2 cellular contexts compared by ENCODE assay signal in genomic region chr11:12241401-12241800, GRCh38.
TF ChIP-seq lines count a peak whose summit lies in the region.

No MANE protein-coding gene starts in this region.

TF ChIP-seq in liver, 16 proteins besides CTCF, POLR2A, EP300 and RAD21 (continued from another document):
- TF ChIP-seq GABPA (IDR thresholded peaks at IDR 0.05 in 1 of 2, conservative IDR thresholded peaks at IDR 0.05 in 1 of 2) (peak in 1 of 2 donors; percentile 7), HNF4G (IDR thresholded peaks at IDR 0.05) (no peak), RXRA (IDR thresholded peaks at IDR 0.05) (peak; percentile 26 to 74), MAX (IDR thresholded peaks at IDR 0.05) (peak; percentile 20), YY1 (IDR thresholded peaks at IDR 0.05) (peak; percentile 15), NR2F2 (IDR thresholded peaks at IDR 0.05) (no peak), SP1 (IDR thresholded peaks at IDR 0.05) (peak; percentile 58), REST (IDR thresholded peaks at IDR 0.05) (no peak), HNF4A (conservative IDR thresholded peaks at IDR 0.05) (peak; percentile 82 to 85), FOXA1 (IDR thresholded peaks at IDR 0.05) (peak; percentile 11), EGR1 (IDR thresholded peaks at IDR 0.05; ENCODE audit: low read depth in 2 of 2) (no peak), JUND (IDR thresholded peaks at IDR 0.05) (peak in 1 of 2 donors; percentile 21), ZBTB33 (IDR thresholded peaks at IDR 0.05) (no peak)

TF ChIP-seq in SK-N-SH, 30 proteins besides CTCF, POLR2A, EP300 and RAD21 (continued from another document):
- TF ChIP-seq PBX3 (IDR thresholded peaks at IDR 0.05) (no peak), FOSL2 (IDR thresholded peaks at IDR 0.05; ENCODE audit: borderline replicate concordance, low read depth) (no peak), TEAD4 (IDR thresholded peaks at IDR 0.05; ENCODE audit: borderline replicate concordance, insufficient read depth) (no peak), MAX (IDR thresholded peaks at IDR 0.05; ENCODE audit: low read depth) (no peak), YY1 (IDR thresholded peaks at IDR 0.05; ENCODE audit: low read depth) (no peak), FOXM1 (IDR thresholded peaks at IDR 0.05; ENCODE audit: low read depth) (no peak), FOXJ3 (CRISPR knock-in tag; IDR thresholded peaks at IDR 0.05) (no peak), TCF12 (IDR thresholded peaks at IDR 0.05) (no peak), ELF1 (IDR thresholded peaks at IDR 0.05) (no peak), GATA2 (CRISPR knock-in tag; IDR thresholded peaks at IDR 0.05) (no peak)
